In genomic region chr6:139374357-139375238, GRCh38 we compare ENCODE assay signal across 8 cellular contexts. TPM values are rescaled to one million over a fixed set of nuclear protein-coding genes. Genes with fewer than 3 reads are reported as not detected.
DNase-seq lines count a peak whose midpoint lies in the region; ATAC-seq, FAIRE-seq and TF ChIP-seq lines count a peak whose summit lies in the region.

A gene with protein sequence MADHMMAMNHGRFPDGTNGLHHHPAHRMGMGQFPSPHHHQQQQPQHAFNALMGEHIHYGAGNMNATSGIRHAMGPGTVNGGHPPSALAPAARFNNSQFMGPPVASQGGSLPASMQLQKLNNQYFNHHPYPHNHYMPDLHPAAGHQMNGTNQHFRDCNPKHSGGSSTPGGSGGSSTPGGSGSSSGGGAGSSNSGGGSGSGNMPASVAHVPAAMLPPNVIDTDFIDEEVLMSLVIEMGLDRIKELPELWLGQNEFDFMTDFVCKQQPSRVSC (minus strand): TSS chr6:139374648. CDS start chr6:139373944, 704 bp downstream.

- peak within 1 kb of the TSS; percentile 100 for H3K27ac Mint-ChIP-seq in central memory CD8-positive, alpha-beta T cell (ENCODE audit: low read depth)

- no peaks in the 10 kb centered on the region for H4K20me1 ChIP-seq in keratinocyte (ENCODE audit: control insufficient read depth, extremely low read depth, insufficient read depth, low read length)

- H3K9me1 ChIP-seq in keratinocyte (ENCODE audit: control insufficient read depth, extremely low read depth, insufficient read depth, low read length): peaks cover 3% of the 10 kb centered on the region

- peak within 1 kb of the TSS; percentile 85 for H3K27ac ChIP-seq in keratinocyte (ENCODE audit: control insufficient read depth, insufficient read depth, low read length)

- DNase-seq in AG08395 (ENCODE audit: low spot score) (peak; percentile 82), NCI-H345 treated with DMSO at 0.1 percent for 48 hours (lab: John Stamatoyannopoulos, UW; ENCODE audit: unreplicated experiment) (peak; percentile 87), keratinocyte (ENCODE audit: low read depth, low spot score) (peak; percentile 58)
- peak; percentile 82 for DNase-seq in activated CD4-positive, CD25-positive, alpha-beta regulatory T cell treated with anti-CD3 and anti-CD28 coated beads, Interleukin-2, amount 50 U/mL, for 16 hours (ENCODE audit: low read depth, low spot score)
- DNase-seq in central memory CD8-positive, alpha-beta T cell (ENCODE audit: low spot score in 2 of 2): peak; percentile 93 to 94
- peak; percentile 85 to 94 (median 88) for DNase-seq in stimulated activated CD4-positive, alpha-beta T cell treated with anti-CD3 and anti-CD28 coated beads, Interleukin-12 subunit alpha, Interleukin-12 subunit beta, amount 100 ng/mL, for 48 hours (ENCODE audit: low read depth in 2 of 3, low spot score in 1 of 3)

- TF ChIP-seq CTCF in keratinocyte (optimal IDR thresholded peaks at IDR 0.05 in 1 of 3, IDR thresholded peaks at IDR 0.05 in 1 of 3, conservative IDR thresholded peaks at IDR 0.05 in 1 of 3; ENCODE audit: extremely low read depth in 1 of 3, insufficient read depth in 2 of 3, low read length in 3 of 3): peak in 2 of 3 experiments; percentile 5 to 11

- no peaks in the 10 kb centered on the region for H3K27me3 Mint-ChIP-seq in central memory CD8-positive, alpha-beta T cell

- H3K27me3 ChIP-seq in keratinocyte (ENCODE audit: control insufficient read depth, extremely low read depth, insufficient read depth, low read length): no peaks in the 10 kb centered on the region

- peak; percentile 70 for ATAC-seq in GM18909 (IDR thresholded peaks at IDR 0.05; ENCODE audit: poor library complexity, unreplicated experiment)
- ATAC-seq in HG03175 (IDR thresholded peaks at IDR 0.05; ENCODE audit: unreplicated experiment): peak; percentile 72
- ATAC-seq in central memory CD8-positive, alpha-beta T cell (replicated peaks; ENCODE audit: extremely low read depth, poor library complexity, severe bottlenecking): peak; percentile 56

- H3K79me2 ChIP-seq in keratinocyte (ENCODE audit: control insufficient read depth, insufficient read depth, low read length): peaks cover 18% of the 10 kb centered on the region

- H3K9me3 Mint-ChIP-seq in central memory CD8-positive, alpha-beta T cell: no peaks in the 10 kb centered on the region

- peak within 1 kb of the TSS; percentile 98 for H2AFZ ChIP-seq in keratinocyte (ENCODE audit: control insufficient read depth, low read length)

- H3K4me2 ChIP-seq in keratinocyte (ENCODE audit: control insufficient read depth, extremely low read depth, insufficient read depth, low read depth, low read length): peak within 1 kb of the TSS; percentile 99

- H3K4me1 ChIP-seq in keratinocyte (ENCODE audit: control insufficient read depth, extremely low read depth, insufficient read depth, low read length): peaks cover 44% of the 10 kb centered on the region

- no peak for FAIRE-seq in keratinocyte (lab: Jason Lieb, UNC)

- dilution Hi-C loops in keratinocyte (cut with MboI; ENCODE audit: extremely low pct_ligation_motif_present, low sequenced_read_pairs): no loop called here

- no peaks in the 10 kb centered on the region for H3K9me3 ChIP-seq in keratinocyte (ENCODE audit: control insufficient read depth, low read depth, low read length)

- H3K9ac ChIP-seq in keratinocyte (ENCODE audit: control insufficient read depth, extremely low read depth, insufficient read depth, low read length): peak within 1 kb of the TSS; percentile 88

- peaks cover 53% of the 10 kb centered on the region for H3K4me1 Mint-ChIP-seq in central memory CD8-positive, alpha-beta T cell

- H3K4me3 Mint-ChIP-seq in central memory CD8-positive, alpha-beta T cell: peak within 1 kb of the TSS; percentile 100

- peaks cover 43% of the 10 kb centered on the region for H3K36me3 Mint-ChIP-seq in central memory CD8-positive, alpha-beta T cell (ENCODE audit: insufficient read depth)

- H3K4me3 ChIP-seq in keratinocyte (ENCODE audit: control insufficient read depth in 2 of 3, extremely low read depth in 1 of 3, insufficient read depth in 2 of 3, low read depth in 1 of 3, low read length in 3 of 3): peak within 1 kb of the TSS; percentile 73 to 97 (median 87)

- no peaks in the 10 kb centered on the region for H3K36me3 ChIP-seq in keratinocyte (ENCODE audit: control insufficient read depth in 2 of 2, extremely low read depth in 1 of 2, insufficient read depth in 2 of 2, low read length in 2 of 2)

RNA-seq across cellular contexts. Expression of the gene that starts here (rescaled TPM):
- 10.5 to 44.3 TPM (median 25.0 TPM) in 3 replicates for polyA plus RNA-seq in keratinocyte
- polyA plus RNA-seq in keratinocyte (2011; ENCODE audit: low read depth): 86.6 TPM
- polyA plus RNA-seq in keratinocyte (2011; cell fraction: cytosol; rRNA removed): 24.9 and 28.1 TPM in 2 replicates
- 79.4 and 92.9 TPM in 2 replicates for polyA plus RNA-seq in keratinocyte (2011; cell fraction: nucleus; rRNA removed)
- 18.8 and 79.3 TPM in 2 replicates for polyA plus RNA-seq in keratinocyte (2012; ENCODE audit: low replicate concordance)
- polyA minus RNA-seq in keratinocyte: 4.8 to 10.5 TPM (median 5.4 TPM) in 3 replicates
- polyA minus RNA-seq in keratinocyte (2011; cell fraction: cytosol; rRNA and poly(A)+ RNA removed): 34.5 TPM
- 40.6 and 43.9 TPM in 2 replicates for polyA minus RNA-seq in keratinocyte (2011; cell fraction: nucleus; rRNA and poly(A)+ RNA removed)

Comparison
In these comparisons a context has a peak if more than half of its experiments do, and no peak if none do; other contexts are left out.
1. Peak in every context shown above with its lines: DNase-seq, ATAC-seq, H3K4me3 ChIP-seq and H3K27ac ChIP-seq.